Comparison of ENCODE assay signal across 8 cellular contexts in genomic region chr2:71331331-71331580, GRCh38. TPM values are rescaled to one million over a fixed set of nuclear protein-coding genes. Genes with fewer than 3 reads are reported as not detected.
DNase-seq lines count a peak whose midpoint lies in the region; ATAC-seq and TF ChIP-seq lines count a peak whose summit lies in the region.
"Not testable (repeated sequence)": the region's sequence is repeated elsewhere in the genome, so short reads cannot be mapped to it uniquely, and the experiment has no call there.

No MANE protein-coding gene starts in this region.

- CTCF ChIA-PET in SK-N-SH (lab: Yijun Ruan, JAX): interaction anchor here (0.7 to 4.3 kb wide), 23 partner anchors 11 to 259 kb away, joined by 3 to 32 read pairs (median 4); partner anchors contain the start of gene PAIP2B

- peak overlapping the region in 2 of 3 donors; percentile 68 to 97 for H3K27ac Mint-ChIP-seq in CD4-positive, CD25-positive, alpha-beta regulatory T cell
- H3K27ac Mint-ChIP-seq in HFFc6: not testable (repeated sequence)
- peak overlapping the region; percentile 80 for H3K27ac Mint-ChIP-seq in activated T-helper 2 cell treated with anti-CD3 and anti-CD28 coated beads, Interferon-gamma antibody, Interleukin-2, Interleukin-4, amounts not matched to agents 10 μg/mL and 5 μg/mL and 100 μg/mL, durations not matched to agents 14 hours and 24 hours and 36 hours

- not testable (repeated sequence) for H3K36me3 ChIP-seq in CD4-positive, CD25-positive, alpha-beta regulatory T cell (ENCODE audit: control insufficient read depth, insufficient read depth, low read length); SK-N-SH (replicated peaks in 1 of 2; ENCODE audit: control insufficient read depth in 1 of 2, insufficient read depth in 2 of 2, low read length in 1 of 2); iPS DF 6.9 (ENCODE audit: control insufficient read depth, insufficient read depth, low read length)
- peaks cover 0 to 33% of the 10 kb centered on the region in 2 donors for H3K36me3 ChIP-seq in neuronal stem cell (replicated peaks in 1 of 2; ENCODE audit: control insufficient read depth in 2 of 2, insufficient read depth in 2 of 2, low read length in 2 of 2)

- intact Hi-C loops in activated T-helper 2 cell treated with anti-CD3 and anti-CD28 coated beads, Interferon-gamma antibody, Interleukin-2, Interleukin-4, amounts not matched to agents 10 μg/mL and 5 μg/mL and 100 μg/mL, durations not matched to agents 14 hours and 24 hours and 36 hours (cut with micrococcal nuclease): loop anchor here (1.0 to 2.0 kb wide), 2 partner anchors 104 to 200 kb away; partner anchors contain the start of genes MCEE, MPHOSPH10 and PAIP2B
- intact Hi-C loops in dorsolateral prefrontal cortex (cut with DNase I): loop anchor here in 1 of 2 donors (2.0 to 5.0 kb wide), 3 partner anchors 34 to 106 kb away; no protein-coding TSS in a partner anchor

- ATAC-seq in CD4-positive, CD25-positive, alpha-beta regulatory T cell (ENCODE audit: low read depth in 2 of 2); stimulated activated naive CD8-positive, alpha-beta T cell treated with anti-CD3 and anti-CD28 coated beads, Interleukin-15, Interleukin-2, amounts not matched to agents 100 U/mL and 50 U/mL, for 24 hours: not testable (repeated sequence)

- H4K20me1 ChIP-seq in SK-N-SH (ENCODE audit: insufficient read depth): peaks cover 34% of the 10 kb centered on the region

- H2BK5ac ChIP-seq in neuronal stem cell (ENCODE audit: low read length): not testable (repeated sequence)

- H3F3A ChIP-seq in SK-N-SH (replicated peaks; ENCODE audit: insufficient read depth): not testable (repeated sequence)

- not testable (repeated sequence) for H3K18ac ChIP-seq in neuronal stem cell (ENCODE audit: low read length)

- not testable (repeated sequence) for H3K27ac ChIP-seq in CD4-positive, CD25-positive, alpha-beta regulatory T cell (ENCODE audit: insufficient read depth, low read length, poor library complexity, severe bottlenecking); SK-N-SH (ENCODE audit: low read depth in 2 of 2, low read length in 1 of 2); iPS DF 6.9 (ENCODE audit: low read length); neuronal stem cell (replicated peaks; ENCODE audit: low read length)
- peak overlapping the region in 45 of 59 donors; percentile 20 to 99 (median 93) for H3K27ac ChIP-seq in dorsolateral prefrontal cortex

- not testable (repeated sequence) for TF ChIP-seq RAD21 in SK-N-SH (IDR thresholded peaks at IDR 0.05; ENCODE audit: low read length)

- not testable (repeated sequence) for H4K8ac ChIP-seq in neuronal stem cell (ENCODE audit: low read depth, low read length)

- H3K9ac ChIP-seq in SK-N-SH; neuronal stem cell (ENCODE audit: low read depth, low read length, poor library complexity): not testable (repeated sequence)

- not testable (repeated sequence) for H4K91ac ChIP-seq in neuronal stem cell (ENCODE audit: low read depth, low read length, poor library complexity)

- H3K23ac ChIP-seq in neuronal stem cell (ENCODE audit: low read depth, low read length, poor library complexity): not testable (repeated sequence)

- not testable (repeated sequence) for H3K9me3 ChIP-seq in CD4-positive, CD25-positive, alpha-beta regulatory T cell (ENCODE audit: control insufficient read depth in 2 of 2, low read length in 2 of 2); SK-N-SH; iPS DF 6.9 (ENCODE audit: control insufficient read depth, insufficient read depth, low read length); neuronal stem cell (replicated peaks in 1 of 2; ENCODE audit: control insufficient read depth in 2 of 2, insufficient read depth in 1 of 2, low read depth in 1 of 2, low read length in 2 of 2)

- peaks cover 37% of the 10 kb centered on the region for H3K4me1 ChIP-seq in CD4-positive, CD25-positive, alpha-beta regulatory T cell (ENCODE audit: control insufficient read depth, insufficient read depth, low read length, poor library complexity, severe bottlenecking)
- H3K4me1 ChIP-seq in SK-N-SH (ENCODE audit: control insufficient read depth in 1 of 2, insufficient read depth in 2 of 2, low read depth in 1 of 2, low read length in 1 of 2): peaks cover 0 to 11% of the 10 kb centered on the region in 2 experiments; a peak in 3 of 4 replicates
- H3K4me1 ChIP-seq in iPS DF 6.9 (ENCODE audit: control insufficient read depth, insufficient read depth, low read length); neuronal stem cell (ENCODE audit: control insufficient read depth in 2 of 2, insufficient read depth in 1 of 2, low read depth in 1 of 2, low read length in 2 of 2): not testable (repeated sequence)

- not testable (repeated sequence) for DNase-seq in CD4-positive, CD25-positive, alpha-beta regulatory T cell; HFFc6; SK-N-SH; dorsolateral prefrontal cortex; iPS DF 6.9 (ENCODE audit: low read depth, low spot score); neuronal stem cell (ENCODE audit: low spot score)
- DNase-seq in activated T-helper 2 cell treated with anti-CD3 and anti-CD28 coated beads, Interferon-gamma antibody, Interleukin-2, Interleukin-4, amounts not matched to agents 10 μg/mL and 5 μg/mL and 100 μg/mL, durations not matched to agents 14 hours and 24 hours and 36 hours (ENCODE audit: low spot score): peak; percentile 11
- DNase-seq in stimulated activated naive CD8-positive, alpha-beta T cell treated with anti-CD3 and anti-CD28 coated beads, Interleukin-15, Interleukin-2, amounts not matched to agents 100 U/mL and 50 U/mL, for 24 hours: peak; percentile 42

- not testable (repeated sequence) for H2BK15ac ChIP-seq in neuronal stem cell (ENCODE audit: low read length)

- peaks cover 46% of the 10 kb centered on the region for H3K79me2 ChIP-seq in SK-N-SH (ENCODE audit: insufficient read depth)

- not testable (repeated sequence) for H3K4ac ChIP-seq in neuronal stem cell (ENCODE audit: low read length)

- H3K4me2 ChIP-seq in SK-N-SH: peak overlapping the region; percentile 55; the same call in 1 of the 2 replicates
- H3K4me2 ChIP-seq in neuronal stem cell (ENCODE audit: insufficient read depth, low read length, poor library complexity, severe bottlenecking): not testable (repeated sequence)

- 25% methylated on average over 9 of the region's 9 CpGs for WGBS in SK-N-SH (ENCODE audit: low lambda C conversion rate)
- no CpG with 5 or more reads among the region's 9 CpGs for WGBS in iPS DF 6.9 (ENCODE audit: insufficient coverage, insufficient read length)
- no CpG with 5 or more reads among the region's 9 CpGs for WGBS in neuronal stem cell (ENCODE audit: extremely low coverage in 2 of 2, insufficient read length in 2 of 2, insufficient replicate concordance in 1 of 2), 2 donors

- H3K79me1 ChIP-seq in neuronal stem cell (ENCODE audit: low read depth, low read length): not testable (repeated sequence)

- not testable (repeated sequence) for H3K36me3 Mint-ChIP-seq in CD4-positive, CD25-positive, alpha-beta regulatory T cell
- H3K36me3 Mint-ChIP-seq in HFFc6 (ENCODE audit: low read depth): peaks cover 22% of the 10 kb centered on the region
- H3K36me3 Mint-ChIP-seq in activated T-helper 2 cell treated with anti-CD3 and anti-CD28 coated beads, Interferon-gamma antibody, Interleukin-2, Interleukin-4, amounts not matched to agents 10 μg/mL and 5 μg/mL and 100 μg/mL, durations not matched to agents 14 hours and 24 hours and 36 hours (ENCODE audit: low read depth): peaks cover 21% of the 10 kb centered on the region

- peaks cover 11% of the 10 kb centered on the region for H3K27me3 Mint-ChIP-seq in CD4-positive, CD25-positive, alpha-beta regulatory T cell
- not testable (repeated sequence) for H3K27me3 Mint-ChIP-seq in HFFc6 (ENCODE audit: insufficient read depth)
- H3K27me3 Mint-ChIP-seq in activated T-helper 2 cell treated with anti-CD3 and anti-CD28 coated beads, Interferon-gamma antibody, Interleukin-2, Interleukin-4, amounts not matched to agents 10 μg/mL and 5 μg/mL and 100 μg/mL, durations not matched to agents 14 hours and 24 hours and 36 hours (ENCODE audit: low read depth): peaks cover 11% of the 10 kb centered on the region

- H2AK5ac ChIP-seq in neuronal stem cell (ENCODE audit: low read depth, low read length): not testable (repeated sequence)

- POLR2A ChIA-PET in SK-N-SH (lab: Yijun Ruan, JAX): interaction anchor here (0.6 to 1.6 kb wide), 4 partner anchors 32 to 162 kb away, joined by 3 to 6 read pairs (median 4); no protein-coding TSS in a partner anchor

- peaks cover 21 to 39% (median 30%) of the 10 kb centered on the region in 4 donors for H3K4me1 Mint-ChIP-seq in CD4-positive, CD25-positive, alpha-beta regulatory T cell
- H3K4me1 Mint-ChIP-seq in HFFc6 (ENCODE audit: low read depth): peaks cover 21% of the 10 kb centered on the region
- H3K4me1 Mint-ChIP-seq in activated T-helper 2 cell treated with anti-CD3 and anti-CD28 coated beads, Interferon-gamma antibody, Interleukin-2, Interleukin-4, amounts not matched to agents 10 μg/mL and 5 μg/mL and 100 μg/mL, durations not matched to agents 14 hours and 24 hours and 36 hours (ENCODE audit: low read depth): peaks cover 15% of the 10 kb centered on the region

- H2AFZ ChIP-seq in SK-N-SH (ENCODE audit: low read depth) (peak overlapping the region; percentile 97), neuronal stem cell (ENCODE audit: low read length) (peak overlapping the region; percentile 99)

- H3K9me2 ChIP-seq in SK-N-SH: not testable (repeated sequence)

- H3K4me3 Mint-ChIP-seq in CD4-positive, CD25-positive, alpha-beta regulatory T cell: peak overlapping the region; percentile 95 to 100 (median 98)
- peak overlapping the region; percentile 98 for H3K4me3 Mint-ChIP-seq in HFFc6
- peak overlapping the region; percentile 99 for H3K4me3 Mint-ChIP-seq in activated T-helper 2 cell treated with anti-CD3 and anti-CD28 coated beads, Interferon-gamma antibody, Interleukin-2, Interleukin-4, amounts not matched to agents 10 μg/mL and 5 μg/mL and 100 μg/mL, durations not matched to agents 14 hours and 24 hours and 36 hours (ENCODE audit: low read depth)

- TF ChIP-seq EP300 in SK-N-SH (IDR thresholded peaks at IDR 0.05; ENCODE audit: borderline replicate concordance in 1 of 2, low read depth in 1 of 2, low read length in 1 of 2): not testable (repeated sequence)

- not testable (repeated sequence) for H2BK12ac ChIP-seq in neuronal stem cell (ENCODE audit: low read length)

- H2BK120ac ChIP-seq in neuronal stem cell (ENCODE audit: low read depth, low read length): not testable (repeated sequence)

- not testable (repeated sequence) for H3K27me3 ChIP-seq in CD4-positive, CD25-positive, alpha-beta regulatory T cell (ENCODE audit: control insufficient read depth, insufficient read depth, low read length); SK-N-SH (ENCODE audit: insufficient read depth); dorsolateral prefrontal cortex; iPS DF 6.9 (ENCODE audit: control insufficient read depth, insufficient read depth, low read length); neuronal stem cell (ENCODE audit: control insufficient read depth in 3 of 3, insufficient read depth in 3 of 3, low read depth in 1 of 3, low read length in 3 of 3)

- TF ChIP-seq CTCF in HFFc6 (IDR thresholded peaks at IDR 0.05); SK-N-SH (IDR thresholded peaks at IDR 0.05); dorsolateral prefrontal cortex (IDR thresholded peaks at IDR 0.05 in 54 of 56, conservative IDR thresholded peaks at IDR 0.05 in 2 of 56; ENCODE audit: low read depth in 1 of 56, partially characterized antibody in 56 of 56): not testable (repeated sequence)

- not testable (repeated sequence) for H3K9me3 Mint-ChIP-seq in CD4-positive, CD25-positive, alpha-beta regulatory T cell; HFFc6; activated T-helper 2 cell treated with anti-CD3 and anti-CD28 coated beads, Interferon-gamma antibody, Interleukin-2, Interleukin-4, amounts not matched to agents 10 μg/mL and 5 μg/mL and 100 μg/mL, durations not matched to agents 14 hours and 24 hours and 36 hours

- peak overlapping the region; percentile 88 for H3K4me3 ChIP-seq in CD4-positive, CD25-positive, alpha-beta regulatory T cell (ENCODE audit: low read depth, low read length)
- H3K4me3 ChIP-seq in SK-N-SH (ENCODE audit: low read depth in 2 of 2, low read length in 1 of 2) (peak overlapping the region; percentile 91 to 94; a peak in 3 of 4 replicates), dorsolateral prefrontal cortex (peak overlapping the region; percentile 21 to 100 (median 95)), iPS DF 6.9 (ENCODE audit: low read length) (peak overlapping the region; percentile 15; the same call in 1 of the 2 replicates), neuronal stem cell (ENCODE audit: low read length in 2 of 2) (peak overlapping the region; percentile 58 to 98)

- not testable (repeated sequence) for H3K14ac ChIP-seq in neuronal stem cell (ENCODE audit: low read length)

RNA-seq across cellular contexts. Expression of gene ZNF638, which starts 0.3 kb away (rescaled TPM):
- 119 TPM for total RNA-seq in CD4-positive, CD25-positive, alpha-beta regulatory T cell
- 10 to 100 TPM; 32.6 to 47.2 (median 36.1) TPM for polyA plus RNA-seq in CD4-positive, CD25-positive, alpha-beta regulatory T cell
- 10 to 100 TPM; 58.5 to 66.6 (median 60.6) TPM for total RNA-seq in HFFc6 (2021; fragmentation: NEBNext Ultra II Directional; extraction: Animal tissue kit (Norgen Biotek cat#: 25700))
- polyA plus RNA-seq in SK-N-SH (2012; rRNA removed): 28.1 and 32.2 TPM in 2 replicates
- 29.6 and 32.9 TPM in 2 replicates for polyA plus RNA-seq in SK-N-SH (2012; cell fraction: cytosol; rRNA removed)
- polyA plus RNA-seq in SK-N-SH (2012; cell fraction: nucleus; rRNA removed): 62.1 and 95.1 TPM in 2 replicates
- total RNA-seq in activated T-helper 2 cell treated with anti-CD3 and anti-CD28 coated beads, Interferon-gamma antibody, Interleukin-2, Interleukin-4, amounts not matched to agents 10 μg/mL and 5 μg/mL and 100 μg/mL, durations not matched to agents 14 hours and 24 hours and 36 hours: 96.5 and 97.6 TPM in 2 replicates
- total RNA-seq in dorsolateral prefrontal cortex: 100 to 1,000 TPM; 180 to 307 (median 230) TPM
- polyA plus RNA-seq in neuronal stem cell (2013, experiment 1 of 2): 148 TPM
- 150 TPM for polyA plus RNA-seq in neuronal stem cell (2013, experiment 2 of 2)

Comparison
In these comparisons a context has a peak if more than half of its experiments do, and no peak if none do; other contexts are left out.
1. H3K4me3 ChIP-seq: peak in every context shown above with its lines; median percentile 95 in dorsolateral prefrontal cortex; 92 in SK-N-SH; 88 in CD4-positive, CD25-positive, alpha-beta regulatory T cell; 78 in neuronal stem cell; 15 in iPS DF 6.9.